22 cellular contexts compared by ENCODE assay signal in the genomic region with DNA sequence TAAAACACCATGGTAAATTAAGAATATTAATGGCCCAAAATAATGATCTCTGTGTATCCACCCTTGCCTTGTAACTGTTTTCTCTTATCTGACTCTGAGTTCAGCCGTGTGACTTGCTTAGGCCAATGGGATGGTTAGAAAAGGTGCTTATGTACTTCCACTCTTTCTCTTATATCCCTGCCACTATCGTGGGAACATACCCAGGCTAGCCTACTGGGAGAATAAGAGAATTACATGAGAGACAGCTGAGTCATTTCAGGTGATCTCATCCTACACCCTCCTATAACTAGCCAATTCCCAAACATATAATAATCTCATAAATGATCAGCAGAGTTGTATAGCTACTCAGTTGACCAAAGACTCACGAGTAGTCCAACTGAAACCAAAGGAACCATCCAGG.
A peak's percentile ranks its signal among the peaks of the same experiment; 100 is the strongest.
DNase-seq lines count a peak whose midpoint lies in the region; ATAC-seq and TF ChIP-seq lines count a peak whose summit lies in the region.
"Had no signal": no experiment of that assay in that cellular context is flagged by ENCODE, and none has a peak within 500 bp of the region (broad histone marks: within the 10 kb centered on the region; RNA-seq: fewer than 3 reads in every experiment).

No MANE protein-coding gene starts in this region.

- no peak overlapping the region for H3K27ac ChIP-seq in mammary epithelial cell (ENCODE audit: insufficient read depth, low read depth, low read length)
- H3K27ac ChIP-seq: gastroesophageal sphincter, SJSA1 had no signal

- no peak overlapping the region for H3K4me3 ChIP-seq in mammary epithelial cell (replicated peaks in 1 of 3; ENCODE audit: insufficient read depth in 1 of 3, low read depth in 2 of 3, low read length in 3 of 3)
- H3K4me3 ChIP-seq: gastroesophageal sphincter, SJSA1 had no signal

- CTCF ChIA-PET in mammary epithelial cell (lab: Charles Lee; ENCODE audit: low non-redundant PET) = no interaction called here

- DNase-seq in ELR (ENCODE audit: low read depth) = peak; percentile 80
- DNase-seq in LHCN-M2 (ENCODE audit: low read depth) = peak; percentile 38
- peak; percentile 77 for DNase-seq in mammary epithelial cell
- DNase-seq in kidney glomerular epithelial cell (lab: John Stamatoyannopoulos, UW) = peak; percentile 26
- no peak for DNase-seq in activated CD4-positive, alpha-beta T cell treated with anti-CD3 and anti-CD28 coated beads, Interleukin-2, amount 50 U/mL, for 48 hours
- no peak for DNase-seq in HUDEP-2 (lab: John Stamatoyannopoulos, UW; ENCODE audit: unreplicated experiment in 76 of 76)
- DNase-seq in activated gamma-delta T cell treated with Interleukin-2 at 50 U/mL for 16 hours = no peak
- DNase-seq: activated CD4-positive, alpha-beta T cell treated with anti-CD3 and anti-CD28 coated beads, Interleukin-2, amount 50 U/mL, for 1 hour; activated naive CD8-positive, alpha-beta T cell treated with anti-CD3 and anti-CD28 coated beads, Interleukin-2, amount 10 ng/mL, durations not matched to agents 7 days and 5 days; activated T-cell treated with anti-CD3 and anti-CD28 coated beads, Interleukin-2, amount 50 U/mL, for 24 hours; C1 segment of cervical spinal cord; central memory CD4-positive, alpha-beta T cell; DND-41; effector memory CD8-positive, alpha-beta T cell; NCI-H1092; NCI-H2107; right cardiac atrium; stimulated activated CD4-positive, alpha-beta T cell treated with anti-CD3 and anti-CD28 coated beads, Interleukin-2, amount 100 ng/mL, for 24 hours; T-helper 9 cell had no signal

- peak; percentile 25 to 47 for TF ChIP-seq CTCF in mammary epithelial cell (conservative IDR thresholded peaks at IDR 0.05 in 1 of 2, IDR thresholded peaks at IDR 0.05 in 1 of 2; ENCODE audit: extremely low read depth in 1 of 2, insufficient read depth in 1 of 2, low read depth in 1 of 2, low read length in 2 of 2)

- no peak overlapping the region for H3K9ac ChIP-seq in mammary epithelial cell (ENCODE audit: insufficient read depth, low read length)

- intact Hi-C loops in mammary epithelial cell (cut with micrococcal nuclease) = loop anchor here (10.0 kb wide), 1 partner anchor 197 kb away; no protein-coding TSS in a partner anchor

- no peaks in the 10 kb centered on the region for H4K20me1 ChIP-seq in mammary epithelial cell (ENCODE audit: insufficient read depth, low read length)

- H3K4me1 ChIP-seq in mammary epithelial cell (ENCODE audit: insufficient read depth, low read length) = no peaks in the 10 kb centered on the region
- H3K4me1 ChIP-seq: SJSA1 had no signal

- H3K36me3 ChIP-seq in mammary epithelial cell (ENCODE audit: insufficient read depth, low read length) = no peaks in the 10 kb centered on the region
- H3K36me3 ChIP-seq: gastroesophageal sphincter, SJSA1 had no signal

- in situ Hi-C loops in mammary epithelial cell (cut with MboI; ENCODE audit: low sequenced_read_pairs in 2 of 2) = no loop called here

- ATAC-seq in GM19455 (IDR thresholded peaks at IDR 0.05; ENCODE audit: unreplicated experiment) = no peak
- ATAC-seq: effector memory CD8-positive, alpha-beta T cell; gastroesophageal sphincter; right cardiac atrium had no signal

- no TSS peak for BruUV-seq in mammary epithelial cell (replicated peaks; lab: Mats Ljungman, UMichigan)

- no peaks in the 10 kb centered on the region for H3K27me3 ChIP-seq in mammary epithelial cell (ENCODE audit: insufficient read depth, low read length)
- H3K27me3 ChIP-seq: gastroesophageal sphincter, SJSA1 had no signal

- no peaks in the 10 kb centered on the region for H3K9me3 ChIP-seq in mammary epithelial cell (replicated peaks; ENCODE audit: insufficient read depth, low read length)
- H3K9me3 ChIP-seq: gastroesophageal sphincter, SJSA1 had no signal

- no peak overlapping the region for H3K4me2 ChIP-seq in mammary epithelial cell (ENCODE audit: insufficient read depth, low read depth, low read length)

- no peaks in the 10 kb centered on the region for H3K79me2 ChIP-seq in mammary epithelial cell (ENCODE audit: insufficient read depth, low read length)

- dilution Hi-C loops in mammary epithelial cell (cut with HindIII; ENCODE audit: low sequenced_read_pairs) = no loop called here

- WGBS in mammary epithelial cell (ENCODE audit: low coverage, missing lambda C conversion rate) = 93% methylated on average over 3 of the region's 3 CpGs

- H2AFZ ChIP-seq in mammary epithelial cell (ENCODE audit: low read depth, low read length) = no peak overlapping the region

Comparison
In these comparisons a context has a peak if more than half of its experiments do, and no peak if none do; other contexts are left out.
1. DNase-seq: peak in ELR (single experiment), LHCN-M2 (single experiment), mammary epithelial cell (single experiment) and kidney glomerular epithelial cell (single experiment); none in activated CD4-positive, alpha-beta T cell treated with anti-CD3 and anti-CD28 coated beads, Interleukin-2, amount 50 U/mL, for 48 hours (0 of 2), HUDEP-2 (0 of 76) and activated gamma-delta T cell treated with Interleukin-2 at 50 U/mL for 16 hours (single experiment).